ENCODE assay signal across 1 cellular context in the genomic region with DNA sequence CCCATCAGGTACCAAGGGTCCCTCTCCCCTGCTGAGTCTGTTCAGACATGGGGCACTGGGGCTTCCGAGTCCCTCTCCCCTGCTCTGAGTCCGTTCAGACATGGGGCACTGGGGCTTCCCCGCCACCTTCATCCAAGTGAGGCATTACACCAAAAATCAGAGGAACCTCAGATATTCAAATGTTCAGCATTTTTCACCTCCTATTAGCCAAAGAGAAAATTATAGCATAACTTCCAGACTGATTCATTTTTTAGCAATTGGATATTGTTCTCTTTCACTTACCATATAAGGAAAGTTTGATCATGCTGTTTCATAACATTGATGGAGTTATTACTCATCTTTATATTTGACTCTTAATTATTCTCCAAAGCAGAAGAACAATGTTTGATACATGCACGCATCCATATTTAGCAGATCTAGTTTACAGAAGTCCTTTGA.
TF ChIP-seq lines count a peak whose summit lies in the region.

No MANE protein-coding gene starts in this region.

TF ChIP-seq in IMR-90, 13 proteins besides CTCF, POLR2A, EP300 and RAD21:
- TF ChIP-seq NFE2L2 (IDR thresholded peaks at IDR 0.05; ENCODE audit: low read depth, low read length), result no peak
- TF ChIP-seq CEBPB (IDR thresholded peaks at IDR 0.05; ENCODE audit: low read depth, low read length), result no peak
